ENCODE assay signal across 23 cellular contexts in the genomic region with DNA sequence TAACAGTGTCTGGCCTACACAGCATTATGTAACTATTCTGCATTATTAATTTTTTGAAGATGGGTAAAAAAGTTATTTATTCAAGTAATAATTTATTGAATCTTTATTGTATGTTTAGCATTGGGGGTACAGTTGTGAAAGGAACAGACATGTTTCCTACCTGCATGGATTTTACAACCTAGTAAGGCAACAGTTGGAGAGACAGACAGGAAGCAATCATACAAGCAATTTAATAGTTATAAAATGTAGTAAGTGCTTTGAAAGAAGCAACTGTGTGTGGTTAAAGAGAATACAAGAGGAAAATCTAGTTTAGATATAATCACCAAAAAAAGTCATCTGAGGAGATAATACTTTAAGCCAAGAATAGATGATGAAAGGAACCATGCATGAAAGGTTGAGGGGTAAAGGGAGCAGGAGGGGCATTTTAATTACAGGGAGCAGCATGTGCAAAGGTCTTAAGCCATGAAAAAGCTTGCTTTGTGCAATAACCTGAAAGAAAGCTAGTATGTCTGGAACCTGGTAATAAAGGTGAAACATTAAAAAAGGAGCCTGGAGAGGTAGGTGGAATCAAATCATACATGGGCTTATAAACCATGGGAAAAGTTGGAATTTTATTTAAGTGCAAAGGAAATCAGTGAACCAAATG.
"Had no signal": no experiment of that assay in that cellular context is flagged by ENCODE, and none has a peak within 500 bp of the region (broad histone marks: within the 10 kb centered on the region; RNA-seq: fewer than 3 reads in every experiment).

No MANE protein-coding gene starts in this region.

- H3K4me3 ChIP-seq: neural progenitor cell, ovary, prostate gland, right lobe of liver, sigmoid colon, stomach, thoracic aorta, thyroid gland, tibial nerve, upper lobe of right lung, vagina had no signal

- H3K4me2 ChIP-seq: neural progenitor cell had no signal

- FAIRE-seq: small intestine had no signal

- H3K27me3 ChIP-seq: neural progenitor cell, ovary, right lobe of liver, sigmoid colon, stomach, thyroid gland, tibial nerve, upper lobe of right lung, vagina had no signal

- H3K36me3 ChIP-seq: neural progenitor cell, ovary, prostate gland, right lobe of liver, sigmoid colon, stomach, thoracic aorta, thyroid gland, tibial nerve, upper lobe of right lung, vagina had no signal

- ATAC-seq: naive thymus-derived CD4-positive, alpha-beta T cell; natural killer cell; right cardiac atrium; right lobe of liver; stimulated activated effector memory CD8-positive, alpha-beta T cell treated with anti-CD3 and anti-CD28 coated beads, Interleukin-12 subunit alpha, Interleukin-12 subunit beta, amount 100 ng/mL, for 72 hours; stimulated activated naive B cell treated with anti-CD40 and anti-IgM and Interleukin-4, amounts not matched to agents 10 μg/mL and 1 μg/mL and 100 μg/mL, for 72 hours; upper lobe of right lung had no signal

- H3K4me1 ChIP-seq: neural progenitor cell, prostate gland, right lobe of liver, sigmoid colon, stomach, thyroid gland, tibial nerve, upper lobe of right lung, vagina had no signal

- H3K9ac ChIP-seq: neural progenitor cell had no signal

- H3K9me3 ChIP-seq: ovary, prostate gland, right lobe of liver, sigmoid colon, stomach, thoracic aorta, thyroid gland, tibial nerve, upper lobe of right lung, vagina had no signal

- H3K27ac ChIP-seq: neural progenitor cell, ovary, prostate gland, right lobe of liver, sigmoid colon, stomach, thoracic aorta, thyroid gland, tibial nerve, upper lobe of right lung, vagina had no signal

- DNase-seq: naive thymus-derived CD4-positive, alpha-beta T cell; natural killer cell; occipital lobe; ovary; right cardiac atrium; right lobe of liver; sigmoid colon; small intestine; stimulated activated CD4-positive, alpha-beta T cell treated with anti-CD3 and anti-CD28 coated beads, Interleukin-15, amount 100 ng/mL, for 24 hours; stimulated activated CD4-positive, alpha-beta T cell treated with anti-CD3 and anti-CD28 coated beads, Interleukin-2, amount 100 ng/mL, for 24 hours; stimulated activated CD4-positive, alpha-beta T cell treated with anti-CD3 and anti-CD28 coated beads, Interleukin-2, amount 100 ng/mL, for 48 hours; stimulated activated CD4-positive, alpha-beta T cell treated with anti-CD3 and anti-CD28 coated beads, Interleukin-4, amount 100 ng/mL, for 24 hours; stimulated activated naive B cell treated with anti-CD40 and anti-IgM and Interleukin-4, amounts not matched to agents 10 μg/mL and 1 μg/mL and 100 μg/mL, for 72 hours; stimulated activated naive CD4-positive, alpha-beta T cell treated with Interleukin-2 at 50 U/mL for 16 hours; stomach; thyroid gland; upper lobe of right lung had no signal
